1 cellular context compared by ENCODE assay signal in the genomic region with DNA sequence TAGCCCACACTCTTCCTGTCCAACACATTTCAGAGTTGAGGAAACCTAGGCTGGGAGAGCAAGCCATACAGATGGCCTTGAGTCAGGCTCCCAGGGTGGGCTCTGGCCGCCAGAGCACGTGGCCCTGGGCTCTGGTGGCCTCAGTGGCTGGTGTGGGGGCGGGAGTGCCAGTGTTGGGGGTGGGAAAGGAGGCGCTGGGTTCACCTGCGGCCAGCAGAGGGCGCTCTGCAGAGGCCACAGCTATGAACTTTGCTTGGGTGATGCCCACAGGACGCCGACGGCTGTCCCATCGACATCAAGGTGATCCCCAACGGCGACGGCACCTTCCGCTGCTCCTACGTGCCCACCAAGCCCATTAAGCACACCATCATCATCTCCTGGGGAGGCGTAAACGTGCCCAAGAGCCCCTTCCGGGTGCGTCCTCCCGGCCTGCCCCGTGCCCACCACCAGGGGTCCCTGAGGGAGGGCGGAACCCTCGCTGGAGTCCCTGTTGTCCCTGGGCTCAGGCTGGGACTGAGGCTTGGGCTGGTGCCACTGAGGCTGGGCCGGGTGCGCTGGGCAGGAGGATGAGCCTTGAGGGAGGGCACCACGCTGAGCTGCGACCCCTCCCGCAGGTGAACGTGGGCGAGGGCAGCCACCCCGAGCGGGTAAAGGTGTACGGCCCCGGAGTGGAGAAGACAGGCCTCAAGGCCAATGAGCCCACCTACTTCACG.
TF ChIP-seq lines count a peak whose summit lies in the region.

No MANE protein-coding gene starts in this region.

TF ChIP-seq in K562, 482 proteins besides CTCF, POLR2A, EP300 and RAD21 (continued from another document and continues in another):
- TF ChIP-seq, protein P1, sequence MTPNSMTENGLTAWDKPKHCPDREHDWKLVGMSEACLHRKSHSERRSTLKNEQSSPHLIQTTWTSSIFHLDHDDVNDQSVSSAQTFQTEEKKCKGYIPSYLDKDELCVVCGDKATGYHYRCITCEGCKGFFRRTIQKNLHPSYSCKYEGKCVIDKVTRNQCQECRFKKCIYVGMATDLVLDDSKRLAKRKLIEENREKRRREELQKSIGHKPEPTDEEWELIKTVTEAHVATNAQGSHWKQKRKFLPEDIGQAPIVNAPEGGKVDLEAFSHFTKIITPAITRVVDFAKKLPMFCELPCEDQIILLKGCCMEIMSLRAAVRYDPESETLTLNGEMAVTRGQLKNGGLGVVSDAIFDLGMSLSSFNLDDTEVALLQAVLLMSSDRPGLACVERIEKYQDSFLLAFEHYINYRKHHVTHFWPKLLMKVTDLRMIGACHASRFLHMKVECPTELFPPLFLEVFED (CRISPR knock-in tag; conservative IDR thresholded peaks at IDR 0.05), result no peak
- TF ChIP-seq NBN (IDR thresholded peaks at IDR 0.05; ENCODE audit: low read depth) (no peak), NFYB (IDR thresholded peaks at IDR 0.05; ENCODE audit: extremely low read depth, insufficient read length) (no peak), LARP7 (IDR thresholded peaks at IDR 0.05) (no peak), RB1 (IDR thresholded peaks at IDR 0.05; ENCODE audit: low read depth) (no peak; the same call in 1 of the 2 replicates), BRF1 (IDR thresholded peaks at IDR 0.05; ENCODE audit: borderline replicate concordance, extremely low read depth, insufficient read length) (no peak), TEAD2 (tag; IDR thresholded peaks at IDR 0.05) (no peak), NFE2 (IDR thresholded peaks at IDR 0.05; ENCODE audit: low read depth) (no peak), U2AF2 (optimal IDR thresholded peaks at IDR 0.05; ENCODE audit: low read depth, low read length) (no peak), CBX1 (IDR thresholded peaks at IDR 0.05; ENCODE audit: low read depth) (0 out of 2 replicates have a peak, but pooled peaks have one; percentile 40), SNRNP70 (optimal IDR thresholded peaks at IDR 0.05; ENCODE audit: low read depth, low read length) (no peak), CSDE1 (IDR thresholded peaks at IDR 0.05) (no peak), SIX5 (IDR thresholded peaks at IDR 0.05; ENCODE audit: borderline replicate concordance in 1 of 2, insufficient read depth in 1 of 2, low read depth in 1 of 2, low read length in 2 of 2) (no peak), HNRNPL (IDR thresholded peaks at IDR 0.05; ENCODE audit: low read depth, low read length) (peak; percentile 68; the same call in 1 of the 2 replicates), CBFA2T3 (IDR thresholded peaks at IDR 0.05) (no peak), ADNP (tag; IDR thresholded peaks at IDR 0.05) (no peak), ZNF668 (CRISPR knock-in tag; IDR thresholded peaks at IDR 0.05) (no peak), ZNF695 (CRISPR knock-in tag; IDR thresholded peaks at IDR 0.05) (no peak), KDM4B (IDR thresholded peaks at IDR 0.05; ENCODE audit: borderline replicate concordance in 2 of 2, low read depth in 1 of 2) (no peak), JUN (IDR thresholded peaks at IDR 0.05; ENCODE audit: borderline replicate concordance, low read depth, low read length) (no peak), JUN (CRISPR knock-in tag; IDR thresholded peaks at IDR 0.05; ENCODE audit: borderline replicate concordance) (no peak), SMARCE1 (IDR thresholded peaks at IDR 0.05) (no peak), POLR2G (IDR thresholded peaks at IDR 0.05; ENCODE audit: low read depth, low read length) (peak; percentile 81), ZNF583 (CRISPR knock-in tag; IDR thresholded peaks at IDR 0.05) (no peak), RBM39 (optimal IDR thresholded peaks at IDR 0.05; ENCODE audit: low read depth, low read length) (no peak), ZSCAN29 (IDR thresholded peaks at IDR 0.05) (no peak), ZNF253 (CRISPR knock-in tag; conservative IDR thresholded peaks at IDR 0.05) (no peak), NR2C1 (IDR thresholded peaks at IDR 0.05) (peak; percentile 22; the same call in 1 of the 2 replicates), NR2C1 (tag; IDR thresholded peaks at IDR 0.05) (no peak), LCOR (CRISPR knock-in tag; IDR thresholded peaks at IDR 0.05) (no peak), MXI1 (IDR thresholded peaks at IDR 0.05; ENCODE audit: low read depth, low read length) (no peak), FIP1L1 (IDR thresholded peaks at IDR 0.05; ENCODE audit: low read depth, low read length, poor library complexity, severe bottlenecking) (peak; percentile 67), MEF2A (IDR thresholded peaks at IDR 0.05; ENCODE audit: control insufficient read depth, low read depth, low read length) (no peak), MTA1 (IDR thresholded peaks at IDR 0.05; ENCODE audit: borderline replicate concordance) (no peak), ETV6 (IDR thresholded peaks at IDR 0.05; ENCODE audit: borderline replicate concordance in 1 of 2, low read depth in 2 of 2, low read length in 1 of 2) (no peak), ETV6 (CRISPR knock-in tag; IDR thresholded peaks at IDR 0.05; ENCODE audit: borderline replicate concordance) (no peak), SPI1 (IDR thresholded peaks at IDR 0.05; ENCODE audit: borderline replicate concordance, low read depth, low read length) (no peak), ASH1L (IDR thresholded peaks at IDR 0.05; ENCODE audit: borderline replicate concordance, low read depth, partially characterized antibody) (no peak), ZNF134 (CRISPR knock-in tag; conservative IDR thresholded peaks at IDR 0.05) (no peak), SETDB1 (IDR thresholded peaks at IDR 0.05; ENCODE audit: low read length) (no peak), PTRF (tag; IDR thresholded peaks at IDR 0.05) (no peak), HDAC6 (IDR thresholded peaks at IDR 0.05; ENCODE audit: low read depth, low read length) (no peak)
- TF ChIP-seq, protein P2, sequence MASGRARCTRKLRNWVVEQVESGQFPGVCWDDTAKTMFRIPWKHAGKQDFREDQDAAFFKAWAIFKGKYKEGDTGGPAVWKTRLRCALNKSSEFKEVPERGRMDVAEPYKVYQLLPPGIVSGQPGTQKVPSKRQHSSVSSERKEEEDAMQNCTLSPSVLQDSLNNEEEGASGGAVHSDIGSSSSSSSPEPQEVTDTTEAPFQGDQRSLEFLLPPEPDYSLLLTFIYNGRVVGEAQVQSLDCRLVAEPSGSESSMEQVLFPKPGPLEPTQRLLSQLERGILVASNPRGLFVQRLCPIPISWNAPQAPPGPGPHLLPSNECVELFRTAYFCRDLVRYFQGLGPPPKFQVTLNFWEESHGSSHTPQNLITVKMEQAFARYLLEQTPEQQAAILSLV (tag; IDR thresholded peaks at IDR 0.05), result no peak
- TF ChIP-seq, protein P3, sequence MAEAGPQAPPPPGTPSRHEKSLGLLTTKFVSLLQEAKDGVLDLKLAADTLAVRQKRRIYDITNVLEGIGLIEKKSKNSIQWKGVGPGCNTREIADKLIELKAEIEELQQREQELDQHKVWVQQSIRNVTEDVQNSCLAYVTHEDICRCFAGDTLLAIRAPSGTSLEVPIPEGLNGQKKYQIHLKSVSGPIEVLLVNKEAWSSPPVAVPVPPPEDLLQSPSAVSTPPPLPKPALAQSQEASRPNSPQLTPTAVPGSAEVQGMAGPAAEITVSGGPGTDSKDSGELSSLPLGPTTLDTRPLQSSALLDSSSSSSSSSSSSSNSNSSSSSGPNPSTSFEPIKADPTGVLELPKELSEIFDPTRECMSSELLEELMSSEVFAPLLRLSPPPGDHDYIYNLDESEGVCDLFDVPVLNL (CRISPR knock-in tag; IDR thresholded peaks at IDR 0.05; ENCODE audit: low read depth), result 0 out of 2 replicates have a peak, but pooled peaks have one; percentile 11
- TF ChIP-seq, protein P4, sequence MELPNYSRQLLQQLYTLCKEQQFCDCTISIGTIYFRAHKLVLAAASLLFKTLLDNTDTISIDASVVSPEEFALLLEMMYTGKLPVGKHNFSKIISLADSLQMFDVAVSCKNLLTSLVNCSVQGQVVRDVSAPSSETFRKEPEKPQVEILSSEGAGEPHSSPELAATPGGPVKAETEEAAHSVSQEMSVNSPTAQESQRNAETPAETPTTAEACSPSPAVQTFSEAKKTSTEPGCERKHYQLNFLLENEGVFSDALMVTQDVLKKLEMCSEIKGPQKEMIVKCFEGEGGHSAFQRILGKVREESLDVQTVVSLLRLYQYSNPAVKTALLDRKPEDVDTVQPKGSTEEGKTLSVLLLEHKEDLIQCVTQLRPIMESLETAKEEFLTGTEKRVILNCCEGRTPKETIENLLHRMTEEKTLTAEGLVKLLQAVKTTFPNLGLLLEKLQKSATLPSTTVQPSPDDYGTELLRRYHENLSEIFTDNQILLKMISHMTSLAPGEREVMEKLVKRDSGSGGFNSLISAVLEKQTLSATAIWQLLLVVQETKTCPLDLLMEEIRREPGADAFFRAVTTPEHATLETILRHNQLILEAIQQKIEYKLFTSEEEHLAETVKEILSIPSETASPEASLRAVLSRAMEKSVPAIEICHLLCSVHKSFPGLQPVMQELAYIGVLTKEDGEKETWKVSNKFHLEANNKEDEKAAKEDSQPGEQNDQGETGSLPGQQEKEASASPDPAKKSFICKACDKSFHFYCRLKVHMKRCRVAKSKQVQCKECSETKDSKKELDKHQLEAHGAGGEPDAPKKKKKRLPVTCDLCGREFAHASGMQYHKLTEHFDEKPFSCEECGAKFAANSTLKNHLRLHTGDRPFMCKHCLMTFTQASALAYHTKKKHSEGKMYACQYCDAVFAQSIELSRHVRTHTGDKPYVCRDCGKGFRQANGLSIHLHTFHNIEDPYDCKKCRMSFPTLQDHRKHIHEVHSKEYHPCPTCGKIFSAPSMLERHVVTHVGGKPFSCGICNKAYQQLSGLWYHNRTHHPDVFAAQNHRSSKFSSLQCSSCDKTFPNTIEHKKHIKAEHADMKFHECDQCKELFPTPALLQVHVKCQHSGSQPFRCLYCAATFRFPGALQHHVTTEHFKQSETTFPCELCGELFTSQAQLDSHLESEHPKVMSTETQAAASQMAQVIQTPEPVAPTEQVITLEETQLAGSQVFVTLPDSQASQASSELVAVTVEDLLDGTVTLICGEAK (IDR thresholded peaks at IDR 0.05), result no peak
- TF ChIP-seq, protein P4 (CRISPR knock-in tag; IDR thresholded peaks at IDR 0.05), result no peak
- TF ChIP-seq, protein P5, sequence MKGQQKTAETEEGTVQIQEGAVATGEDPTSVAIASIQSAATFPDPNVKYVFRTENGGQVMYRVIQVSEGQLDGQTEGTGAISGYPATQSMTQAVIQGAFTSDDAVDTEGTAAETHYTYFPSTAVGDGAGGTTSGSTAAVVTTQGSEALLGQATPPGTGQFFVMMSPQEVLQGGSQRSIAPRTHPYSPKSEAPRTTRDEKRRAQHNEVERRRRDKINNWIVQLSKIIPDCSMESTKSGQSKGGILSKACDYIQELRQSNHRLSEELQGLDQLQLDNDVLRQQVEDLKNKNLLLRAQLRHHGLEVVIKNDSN (CRISPR knock-in tag; IDR thresholded peaks at IDR 0.05), result no peak
- TF ChIP-seq, protein P6, sequence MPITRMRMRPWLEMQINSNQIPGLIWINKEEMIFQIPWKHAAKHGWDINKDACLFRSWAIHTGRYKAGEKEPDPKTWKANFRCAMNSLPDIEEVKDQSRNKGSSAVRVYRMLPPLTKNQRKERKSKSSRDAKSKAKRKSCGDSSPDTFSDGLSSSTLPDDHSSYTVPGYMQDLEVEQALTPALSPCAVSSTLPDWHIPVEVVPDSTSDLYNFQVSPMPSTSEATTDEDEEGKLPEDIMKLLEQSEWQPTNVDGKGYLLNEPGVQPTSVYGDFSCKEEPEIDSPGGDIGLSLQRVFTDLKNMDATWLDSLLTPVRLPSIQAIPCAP (CRISPR knock-in tag; IDR thresholded peaks at IDR 0.05; ENCODE audit: borderline replicate concordance), result no peak
- TF ChIP-seq, protein P7, sequence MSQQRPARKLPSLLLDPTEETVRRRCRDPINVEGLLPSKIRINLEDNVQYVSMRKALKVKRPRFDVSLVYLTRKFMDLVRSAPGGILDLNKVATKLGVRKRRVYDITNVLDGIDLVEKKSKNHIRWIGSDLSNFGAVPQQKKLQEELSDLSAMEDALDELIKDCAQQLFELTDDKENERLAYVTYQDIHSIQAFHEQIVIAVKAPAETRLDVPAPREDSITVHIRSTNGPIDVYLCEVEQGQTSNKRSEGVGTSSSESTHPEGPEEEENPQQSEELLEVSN (IDR thresholded peaks at IDR 0.05; ENCODE audit: borderline replicate concordance in 1 of 2, extremely low read depth in 1 of 2, insufficient read depth in 1 of 2, insufficient read length in 1 of 2, low read depth in 1 of 2, low read length in 1 of 2, poor library complexity in 1 of 2, severe bottlenecking in 1 of 2), result peak in 1 of 2 experiments; percentile 30
- TF ChIP-seq, protein P8, sequence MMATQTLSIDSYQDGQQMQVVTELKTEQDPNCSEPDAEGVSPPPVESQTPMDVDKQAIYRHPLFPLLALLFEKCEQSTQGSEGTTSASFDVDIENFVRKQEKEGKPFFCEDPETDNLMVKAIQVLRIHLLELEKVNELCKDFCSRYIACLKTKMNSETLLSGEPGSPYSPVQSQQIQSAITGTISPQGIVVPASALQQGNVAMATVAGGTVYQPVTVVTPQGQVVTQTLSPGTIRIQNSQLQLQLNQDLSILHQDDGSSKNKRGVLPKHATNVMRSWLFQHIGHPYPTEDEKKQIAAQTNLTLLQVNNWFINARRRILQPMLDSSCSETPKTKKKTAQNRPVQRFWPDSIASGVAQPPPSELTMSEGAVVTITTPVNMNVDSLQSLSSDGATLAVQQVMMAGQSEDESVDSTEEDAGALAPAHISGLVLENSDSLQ (IDR thresholded peaks at IDR 0.05), result no peak
- TF ChIP-seq, protein P9, sequence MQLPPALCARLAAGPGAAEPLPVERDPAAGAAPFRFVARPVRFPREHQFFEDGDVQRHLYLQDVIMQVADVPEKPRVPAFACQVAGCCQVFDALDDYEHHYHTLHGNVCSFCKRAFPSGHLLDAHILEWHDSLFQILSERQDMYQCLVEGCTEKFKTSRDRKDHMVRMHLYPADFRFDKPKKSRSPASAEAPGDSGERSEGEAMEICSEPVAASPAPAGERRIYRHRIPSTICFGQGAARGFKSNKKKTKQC (CRISPR knock-in tag; IDR thresholded peaks at IDR 0.05), result no peak
